8 cellular contexts compared by ENCODE assay signal in genomic region chr2:178804791-178805190, GRCh38. TPM values are rescaled to one million over a fixed set of nuclear protein-coding genes. Genes with fewer than 3 reads are reported as not detected.
A peak's percentile ranks its signal among the peaks of the same experiment; 100 is the strongest.
DNase-seq lines count a peak whose midpoint lies in the region; ATAC-seq and TF ChIP-seq lines count a peak whose summit lies in the region.

No MANE protein-coding gene starts in this region.

- DNase-seq in GM10248 (ENCODE audit: extremely low spot score): peak; percentile 33
- peak; percentile 8 for DNase-seq in HFFc6
- peak; percentile 16 for DNase-seq in foreskin melanocyte
- no peak for DNase-seq in NCI-H446 treated with DMSO at 0.1 percent for 48 hours (lab: John Stamatoyannopoulos, UW)
- no peak for DNase-seq in activated CD8-positive, alpha-beta memory T cell treated with anti-CD3 and anti-CD28 coated beads for 24 hours
- no peak for DNase-seq in stimulated activated CD4-positive, alpha-beta T cell treated with anti-CD3 and anti-CD28 coated beads, Interleukin-12 subunit alpha, Interleukin-12 subunit beta, amount 100 ng/mL, for 4 hours

- H3K9ac ChIP-seq in OCI-LY1 (ENCODE audit: low read length): no peak overlapping the region

- peaks cover 45% of the 10 kb centered on the region for H3K36me3 ChIP-seq in OCI-LY1 (ENCODE audit: insufficient read depth, low read length)

- H3K27ac ChIP-seq in OCI-LY1 (ENCODE audit: low read depth, low read length, poor library complexity, severe bottlenecking): peak overlapping the region; percentile 4

- TF ChIP-seq CTCF in GM10248 (IDR thresholded peaks at IDR 0.05; ENCODE audit: control extremely low read depth, extremely low read depth, low read depth, missing control alignments) (no peak), HFFc6 (IDR thresholded peaks at IDR 0.05) (peak; percentile 77), OCI-LY1 (IDR thresholded peaks at IDR 0.05; ENCODE audit: low read length) (peak; percentile 68)

- peak overlapping the region; percentile 67 for H3K4me3 ChIP-seq in OCI-LY1 (ENCODE audit: low read depth, low read length, poor library complexity, severe bottlenecking)

- no peak overlapping the region for H2AFZ ChIP-seq in OCI-LY1 (ENCODE audit: low read length)

- H3K4me2 ChIP-seq in OCI-LY1 (ENCODE audit: low read length): no peak overlapping the region; the same call in 1 of the 2 replicates

- POLR2A ChIA-PET in GM10248 (lab: Yijun Ruan, JAX): no interaction called here

- peaks cover 44% of the 10 kb centered on the region for H3K4me1 ChIP-seq in OCI-LY1 (ENCODE audit: insufficient read depth, low read length, severe bottlenecking)

- H3K4me1 Mint-ChIP-seq in HFFc6 (ENCODE audit: low read depth): no peaks in the 10 kb centered on the region; the same call in 1 of the 2 replicates

- ATAC-seq in GM19324 (IDR thresholded peaks at IDR 0.05; ENCODE audit: low FRiP score, unreplicated experiment): no peak

- peaks cover 16% of the 10 kb centered on the region for H3K79me2 ChIP-seq in OCI-LY1 (ENCODE audit: insufficient read depth, low read length)

- no peaks in the 10 kb centered on the region for H3K36me3 Mint-ChIP-seq in HFFc6 (ENCODE audit: low read depth)

- H3K27me3 ChIP-seq in OCI-LY1 (ENCODE audit: insufficient read depth, low read length): no peaks in the 10 kb centered on the region

- H3K9me3 Mint-ChIP-seq in HFFc6: no peaks in the 10 kb centered on the region

- H3F3A ChIP-seq in OCI-LY1 (ENCODE audit: insufficient read depth, low read length): no peaks in the 10 kb centered on the region

- no peaks in the 10 kb centered on the region for H3K9me3 ChIP-seq in OCI-LY1 (ENCODE audit: low read length)

- H3K9me2 ChIP-seq in OCI-LY1 (ENCODE audit: low read depth, low read length): no peaks in the 10 kb centered on the region

- no peak overlapping the region for H3K27ac Mint-ChIP-seq in HFFc6

- H4K20me1 ChIP-seq in OCI-LY1 (ENCODE audit: insufficient read depth, low read length): no peaks in the 10 kb centered on the region

- H3K27me3 Mint-ChIP-seq in HFFc6 (ENCODE audit: insufficient read depth): peaks cover under 1% of the 10 kb centered on the region

- CTCF ChIA-PET in GM10248 (lab: Yijun Ruan, JAX): interaction anchor here (1.1 to 2.0 kb wide), 5 partner anchors 9 to 325 kb away, joined by 3 to 11 read pairs (median 5); no protein-coding TSS in a partner anchor

- H3K4me3 Mint-ChIP-seq in HFFc6: no peak overlapping the region

RNA-seq across cellular contexts. Expression of gene TTN, which starts 2.4 kb away (rescaled TPM):
- total RNA-seq in HFFc6 (2021; fragmentation: NEBNext Ultra II Directional; extraction: Animal tissue kit (Norgen Biotek cat#: 25700)): under 1 TPM; 0.17 to 0.33 (median 0.23) TPM

Comparison
In these comparisons a context has a peak if more than half of its experiments do, and no peak if none do; other contexts are left out.
1. DNase-seq: peak in GM10248 (single experiment), HFFc6 (single experiment) and foreskin melanocyte (single experiment); none in NCI-H446 treated with DMSO at 0.1 percent for 48 hours (single experiment), activated CD8-positive, alpha-beta memory T cell treated with anti-CD3 and anti-CD28 coated beads for 24 hours (single experiment) and stimulated activated CD4-positive, alpha-beta T cell treated with anti-CD3 and anti-CD28 coated beads, Interleukin-12 subunit alpha, Interleukin-12 subunit beta, amount 100 ng/mL, for 4 hours (single experiment).